In the genomic region with DNA sequence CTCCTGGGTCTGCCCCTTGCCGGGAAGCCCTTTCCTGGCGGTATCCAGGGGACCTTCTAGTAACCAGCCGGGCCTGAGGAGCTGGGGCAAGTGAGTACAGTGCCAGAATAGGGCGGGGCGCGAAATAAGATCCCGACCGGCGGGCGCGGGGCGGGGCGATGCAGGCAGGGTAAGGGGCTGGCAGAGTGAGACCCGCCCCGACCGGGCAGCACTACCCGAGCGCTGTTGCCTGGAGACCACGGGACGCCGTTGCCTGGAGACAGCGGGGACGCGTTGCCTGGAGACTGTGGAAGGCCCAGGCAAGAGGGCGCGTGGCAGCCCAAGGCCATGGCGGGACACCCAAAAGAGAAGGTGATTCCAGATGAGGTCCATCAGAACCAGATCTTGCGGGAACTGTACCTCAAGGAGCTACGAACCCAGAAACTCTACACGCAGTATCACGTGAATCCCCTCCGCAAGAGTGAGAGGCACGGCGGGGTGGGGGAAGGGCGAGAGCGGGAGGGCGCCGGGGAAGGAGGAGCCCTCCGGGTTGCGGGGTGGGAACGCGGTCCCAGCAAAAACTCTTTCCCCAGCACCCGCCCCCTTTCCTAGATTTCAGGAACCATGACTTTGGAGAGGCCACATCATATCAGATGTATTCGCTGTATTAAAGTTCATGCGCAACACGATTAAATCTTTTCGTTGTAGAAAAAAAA, we compare ENCODE assay signal across 8 cellular contexts. TPM values are rescaled to one million over a fixed set of nuclear protein-coding genes. Genes with fewer than 3 reads are reported as not detected.
DNase-seq lines count a peak whose midpoint lies in the region; ATAC-seq, FAIRE-seq and TF ChIP-seq lines count a peak whose summit lies in the region.

No MANE protein-coding gene starts in this region.

- intact Hi-C loops in Caco-2 (cut with micrococcal nuclease; ENCODE audit: unreplicated experiment): no loop called here

- no peak overlapping the region for H3K27ac Mint-ChIP-seq in Caco-2 (ENCODE audit: unreplicated experiment)
- no peak overlapping the region for H3K27ac Mint-ChIP-seq in T-cell
- peak overlapping the region; percentile 25 for H3K27ac Mint-ChIP-seq in chondrocyte (ENCODE audit: unreplicated experiment)

- DNase-seq in Caco-2: peak; percentile 37 to 40
- peak; percentile 77 for DNase-seq in NCI-H1092 (lab: John Stamatoyannopoulos, UW)
- peak in 19 of 34 experiments; percentile 1 to 21 (median 9) for DNase-seq in T-cell
- DNase-seq in chondrocyte (ENCODE audit: low spot score): peak; percentile 94
- DNase-seq in keratinocyte (ENCODE audit: low read depth, low spot score): no peak
- peak; percentile 58 for DNase-seq in smooth muscle cell (lab: John Stamatoyannopoulos, UW; ENCODE audit: unreplicated experiment)
- no peak for DNase-seq in NAMALWA (ENCODE audit: low spot score)

- CTCF ChIA-PET in Caco-2 (lab: Charles Lee) (no interaction called here), T-cell (lab: Charles Lee) (no interaction called here)

- H3K4me3 ChIP-seq in Caco-2 (ENCODE audit: low read depth, low read length): no peak overlapping the region
- H3K4me3 ChIP-seq in keratinocyte (ENCODE audit: control insufficient read depth in 2 of 3, extremely low read depth in 1 of 3, insufficient read depth in 2 of 3, low read depth in 1 of 3, low read length in 3 of 3): peak overlapping the region; percentile 27 to 73 (median 47)
- H3K4me3 ChIP-seq in smooth muscle cell: peak overlapping the region; percentile 58

- 9% methylated on average over 40 of the region's 47 CpGs for WGBS in smooth muscle cell (ENCODE audit: low lambda C conversion rate)

- H3K4me1 ChIP-seq in Caco-2 (no peaks in the 10 kb centered on the region), keratinocyte (ENCODE audit: control insufficient read depth, extremely low read depth, insufficient read depth, low read length) (peaks cover 19% of the 10 kb centered on the region), smooth muscle cell (ENCODE audit: low read depth) (peaks cover 10% of the 10 kb centered on the region)

- H3K36me3 ChIP-seq in Caco-2 (ENCODE audit: control insufficient read depth, insufficient read depth, low read length): no peaks in the 10 kb centered on the region; the same call in 1 of the 2 replicates
- no peaks in the 10 kb centered on the region for H3K36me3 ChIP-seq in keratinocyte (ENCODE audit: control insufficient read depth in 2 of 2, extremely low read depth in 1 of 2, insufficient read depth in 2 of 2, low read length in 2 of 2)
- H3K36me3 ChIP-seq in smooth muscle cell (ENCODE audit: low read depth): no peaks in the 10 kb centered on the region

- peaks cover 6% of the 10 kb centered on the region for H3F3A ChIP-seq in smooth muscle cell (ENCODE audit: low read depth)

- no peak overlapping the region for H3K4me3 Mint-ChIP-seq in Caco-2 (ENCODE audit: unreplicated experiment)
- peak overlapping the region in 1 of 3 donors; percentile 13 for H3K4me3 Mint-ChIP-seq in T-cell
- peak overlapping the region; percentile 76 for H3K4me3 Mint-ChIP-seq in chondrocyte (ENCODE audit: unreplicated experiment)

- H4K20me1 ChIP-seq in keratinocyte (ENCODE audit: control insufficient read depth, extremely low read depth, insufficient read depth, low read length) (no peaks in the 10 kb centered on the region), smooth muscle cell (ENCODE audit: low read depth) (no peaks in the 10 kb centered on the region)

- peak; percentile 5 for FAIRE-seq in keratinocyte (lab: Jason Lieb, UNC)

- POLR2A ChIA-PET in Caco-2 (lab: Charles Lee) (no interaction called here), T-cell (lab: Charles Lee) (no interaction called here)

- H2AFZ ChIP-seq in keratinocyte (ENCODE audit: control insufficient read depth, low read length) (peak overlapping the region; percentile 84), smooth muscle cell (ENCODE audit: low read depth) (peak overlapping the region; percentile 83)

- H3K79me2 ChIP-seq in keratinocyte (ENCODE audit: control insufficient read depth, insufficient read depth, low read length): no peaks in the 10 kb centered on the region
- H3K79me2 ChIP-seq in smooth muscle cell (ENCODE audit: low read depth): no peaks in the 10 kb centered on the region

- no TSS peak for BruUV-seq in Caco-2 (replicated peaks; lab: Mats Ljungman, UMichigan)

- ATAC-seq in T-cell (replicated peaks in 1 of 4) (peak in 3 of 4 experiments; percentile 40 to 73 (median 49)), HG02588 (IDR thresholded peaks at IDR 0.05; ENCODE audit: unreplicated experiment) (no peak)

- H3K36me3 Mint-ChIP-seq in Caco-2 (ENCODE audit: insufficient read depth, unreplicated experiment): peaks cover 11% of the 10 kb centered on the region
- H3K36me3 Mint-ChIP-seq in T-cell: no peaks in the 10 kb centered on the region
- no peaks in the 10 kb centered on the region for H3K36me3 Mint-ChIP-seq in chondrocyte (ENCODE audit: low read depth)

- H3K9me1 ChIP-seq in keratinocyte (ENCODE audit: control insufficient read depth, extremely low read depth, insufficient read depth, low read length): no peaks in the 10 kb centered on the region

- H3K9me3 ChIP-seq in Caco-2: no peaks in the 10 kb centered on the region
- no peaks in the 10 kb centered on the region for H3K9me3 ChIP-seq in keratinocyte (ENCODE audit: control insufficient read depth, low read depth, low read length)
- H3K9me3 ChIP-seq in smooth muscle cell (replicated peaks; ENCODE audit: low read depth): no peaks in the 10 kb centered on the region

- dilution Hi-C loops in keratinocyte (cut with MboI; ENCODE audit: extremely low pct_ligation_motif_present, low sequenced_read_pairs): no loop called here

- H3K27me3 Mint-ChIP-seq in Caco-2 (ENCODE audit: insufficient read depth, unreplicated experiment): no peaks in the 10 kb centered on the region
- H3K27me3 Mint-ChIP-seq in T-cell: peaks cover 74 to 78% of the 10 kb centered on the region in 2 donors
- H3K27me3 Mint-ChIP-seq in chondrocyte (ENCODE audit: low read depth): no peaks in the 10 kb centered on the region

- TF ChIP-seq CTCF in Caco-2 (IDR thresholded peaks at IDR 0.05; ENCODE audit: insufficient read depth in 1 of 2, low read depth in 1 of 2, low read length in 1 of 2, severe bottlenecking in 1 of 2, unreplicated experiment in 1 of 2) (no peak), chondrocyte (IDR thresholded peaks at IDR 0.05) (no peak), keratinocyte (optimal IDR thresholded peaks at IDR 0.05 in 1 of 3, IDR thresholded peaks at IDR 0.05 in 1 of 3, conservative IDR thresholded peaks at IDR 0.05 in 1 of 3; ENCODE audit: extremely low read depth in 1 of 3, insufficient read depth in 2 of 3, low read length in 3 of 3) (no peak), smooth muscle cell (IDR thresholded peaks at IDR 0.05; ENCODE audit: borderline replicate concordance, insufficient read depth, poor library complexity, severe bottlenecking) (no peak)

- no peaks in the 10 kb centered on the region for H3K27me3 ChIP-seq in Caco-2 (replicated peaks; ENCODE audit: control insufficient read depth, insufficient read depth, low read length)
- H3K27me3 ChIP-seq in keratinocyte (ENCODE audit: control insufficient read depth, extremely low read depth, insufficient read depth, low read length): no peaks in the 10 kb centered on the region
- no peaks in the 10 kb centered on the region for H3K27me3 ChIP-seq in smooth muscle cell (ENCODE audit: low read depth)

- H3K4me1 Mint-ChIP-seq in Caco-2 (ENCODE audit: low read depth, unreplicated experiment): peaks cover 7% of the 10 kb centered on the region
- H3K4me1 Mint-ChIP-seq in T-cell: peaks cover 8 to 10% (median 9%) of the 10 kb centered on the region in 3 donors
- H3K4me1 Mint-ChIP-seq in chondrocyte (ENCODE audit: low read depth): peaks cover 12% of the 10 kb centered on the region

- H3K27ac ChIP-seq in keratinocyte (ENCODE audit: control insufficient read depth, insufficient read depth, low read length): no peak overlapping the region
- H3K27ac ChIP-seq in smooth muscle cell (ENCODE audit: low read depth): no peak overlapping the region

- H3K9ac ChIP-seq in keratinocyte (ENCODE audit: control insufficient read depth, extremely low read depth, insufficient read depth, low read length) (peak overlapping the region; percentile 57), smooth muscle cell (ENCODE audit: low read depth) (no peak overlapping the region)

- no peaks in the 10 kb centered on the region for H3K9me3 Mint-ChIP-seq in Caco-2 (ENCODE audit: unreplicated experiment)
- H3K9me3 Mint-ChIP-seq in T-cell: no peaks in the 10 kb centered on the region
- H3K9me3 Mint-ChIP-seq in chondrocyte (ENCODE audit: low read depth): no peaks in the 10 kb centered on the region

- H3K4me2 ChIP-seq in keratinocyte (ENCODE audit: control insufficient read depth, extremely low read depth, insufficient read depth, low read depth, low read length): peak overlapping the region; percentile 78
- H3K4me2 ChIP-seq in smooth muscle cell: peak overlapping the region; percentile 88

RNA-seq across cellular contexts. Expression of a gene that starts 24.3 kb away (rescaled TPM):
- 56.3 and 61.6 TPM in 2 replicates for total RNA-seq in Caco-2 (2022)
- total RNA-seq in T-cell: 10 to 100 TPM; 18.4 to 38.1 (median 31.2) TPM
- total RNA-seq in chondrocyte: 34.5 to 40.7 TPM (median 36.1 TPM) in 3 replicates
- 53.2 to 140 TPM (median 122 TPM) in 3 replicates for polyA plus RNA-seq in keratinocyte
- polyA plus RNA-seq in keratinocyte (2011; ENCODE audit: low read depth): 143 TPM
- polyA plus RNA-seq in keratinocyte (2011; cell fraction: cytosol; rRNA removed): 79.5 and 96.5 TPM in 2 replicates
- 78.2 and 80.3 TPM in 2 replicates for polyA plus RNA-seq in keratinocyte (2011; cell fraction: nucleus; rRNA removed)
- polyA plus RNA-seq in keratinocyte (2012; ENCODE audit: low replicate concordance): 81.7 and 163 TPM in 2 replicates
- polyA minus RNA-seq in keratinocyte: 25.0 to 43.8 TPM (median 43.6 TPM) in 3 replicates
- polyA minus RNA-seq in keratinocyte (2011; cell fraction: cytosol; rRNA and poly(A)+ RNA removed): 46.4 TPM
- 19.8 and 28.1 TPM in 2 replicates for polyA minus RNA-seq in keratinocyte (2011; cell fraction: nucleus; rRNA and poly(A)+ RNA removed)
- 51.8 and 52.0 TPM in 2 replicates for total RNA-seq in smooth muscle cell
- 85.9 and 102 TPM in 2 replicates for polyA plus RNA-seq in smooth muscle cell

RNA-seq across cellular contexts. Expression of a gene that starts 24.4 kb away (rescaled TPM):
- total RNA-seq in Caco-2 (2022) (0.23 and 0.35 TPM in 2 replicates), T-cell (under 1 TPM in 1 of 5 donors, not detected in 4; 0.07 TPM), chondrocyte (0.10 to 0.19 TPM (median 0.15 TPM) in 3 replicates), smooth muscle cell (0.13 TPM in 1 of 2 replicates, not detected in the other)
- polyA plus RNA-seq in keratinocyte (0.24 to 0.39 TPM (median 0.32 TPM) in 3 replicates), smooth muscle cell (0.22 and 0.79 TPM in 2 replicates)
- polyA plus RNA-seq in keratinocyte (2011; ENCODE audit: low read depth): 0.37 TPM
- polyA plus RNA-seq in keratinocyte (2011; cell fraction: cytosol; rRNA removed): 0.16 and 0.22 TPM in 2 replicates
- polyA plus RNA-seq in keratinocyte (2011; cell fraction: nucleus; rRNA removed): 0.43 and 0.45 TPM in 2 replicates
- 0.13 and 0.22 TPM in 2 replicates for polyA plus RNA-seq in keratinocyte (2012; ENCODE audit: low replicate concordance)
- 0.10 to 0.22 TPM in 2 of 3 replicates, not detected in the other for polyA minus RNA-seq in keratinocyte
- polyA minus RNA-seq in keratinocyte (2011; cell fraction: cytosol; rRNA and poly(A)+ RNA removed): not detected
- 0.53 and 0.78 TPM in 2 replicates for polyA minus RNA-seq in keratinocyte (2011; cell fraction: nucleus; rRNA and poly(A)+ RNA removed)

Comparison
In these comparisons a context has a peak if more than half of its experiments do, and no peak if none do; other contexts are left out.
1. DNase-seq: peak in Caco-2 (2 of 2), NCI-H1092 (single experiment), T-cell (19 of 34), chondrocyte (single experiment) and smooth muscle cell (single experiment); none in keratinocyte (single experiment) and NAMALWA (single experiment).